Comparison of ENCODE assay signal across 22 cellular contexts in the genomic region with DNA sequence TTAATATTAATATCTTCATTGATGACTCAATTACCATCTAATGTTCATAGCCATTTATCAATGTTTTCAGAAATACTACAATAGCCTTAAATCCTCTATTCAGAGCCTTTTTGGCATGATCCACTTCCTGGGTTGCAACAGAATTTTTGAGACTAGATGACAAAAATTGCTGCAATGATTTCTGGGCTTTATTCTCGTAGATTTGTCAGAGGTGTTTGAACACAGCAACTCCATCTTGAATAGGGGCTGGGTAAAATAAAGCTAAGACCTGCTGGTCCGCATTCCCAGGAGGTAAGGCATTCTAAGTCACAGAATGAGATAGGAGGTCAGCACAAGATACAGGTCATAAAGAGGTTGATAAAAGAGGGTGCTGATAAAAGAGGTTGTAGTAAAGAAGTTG.
DNase-seq lines count a peak whose midpoint lies in the region; ATAC-seq and TF ChIP-seq lines count a peak whose summit lies in the region.
"Had no signal": no experiment of that assay in that cellular context is flagged by ENCODE, and none has a peak within 500 bp of the region (broad histone marks: within the 10 kb centered on the region; RNA-seq: fewer than 3 reads in every experiment).

No MANE protein-coding gene starts in this region.

- H4K20me1 ChIP-seq in Karpas-422 (ENCODE audit: insufficient read depth, low read depth, low read length) (no peaks in the 10 kb centered on the region), mammary epithelial cell (ENCODE audit: insufficient read depth, low read length) (no peaks in the 10 kb centered on the region)
- H4K20me1 ChIP-seq: BLaER1 treated with 17β-estradiol and CSF1 and Interleukin-3, amounts not matched to agents 10 nM and 100 nM had no signal

- in situ Hi-C loops in mammary epithelial cell (cut with MboI; ENCODE audit: low sequenced_read_pairs in 2 of 2) = no loop called here

- H3K79me2 ChIP-seq in Karpas-422 (ENCODE audit: low read length) (no peaks in the 10 kb centered on the region), mammary epithelial cell (ENCODE audit: insufficient read depth, low read length) (no peaks in the 10 kb centered on the region), mesendoderm (ENCODE audit: control insufficient read depth, insufficient read depth, low read length) (no peaks in the 10 kb centered on the region)

- CTCF ChIA-PET in mammary epithelial cell (lab: Charles Lee; ENCODE audit: low non-redundant PET) = no interaction called here

- H3K27me3 ChIP-seq in Karpas-422 (ENCODE audit: low read length) (no peaks in the 10 kb centered on the region), mammary epithelial cell (ENCODE audit: insufficient read depth, low read length) (no peaks in the 10 kb centered on the region), mesendoderm (ENCODE audit: insufficient read depth, low read length, poor library complexity) (no peaks in the 10 kb centered on the region), right lobe of liver (no peaks in the 10 kb centered on the region)
- H3K27me3 ChIP-seq: BE2C; BLaER1 treated with 17β-estradiol and CSF1 and Interleukin-3, amounts not matched to agents 10 nM and 100 nM had no signal

- H3K9me3 ChIP-seq in Karpas-422 (ENCODE audit: low read length) = no peaks in the 10 kb centered on the region
- no peaks in the 10 kb centered on the region for H3K9me3 ChIP-seq in mammary epithelial cell (replicated peaks; ENCODE audit: insufficient read depth, low read length)
- H3K9me3 ChIP-seq in right lobe of liver = no peaks in the 10 kb centered on the region
- H3K9me3 ChIP-seq: A549, BE2C had no signal

- H3K4me3 ChIP-seq in Karpas-422 (ENCODE audit: low read length) (no peak overlapping the region), mammary epithelial cell (replicated peaks in 1 of 3; ENCODE audit: insufficient read depth in 1 of 3, low read depth in 2 of 3, low read length in 3 of 3) (no peak overlapping the region), fibroblast of pulmonary artery (replicated peaks; ENCODE audit: low read depth, low read length) (no peak overlapping the region), mesendoderm (ENCODE audit: low read length) (no peak overlapping the region), right lobe of liver (no peak overlapping the region)
- H3K4me3 ChIP-seq: A549; BLaER1 treated with 17β-estradiol and CSF1 and Interleukin-3, amounts not matched to agents 10 nM and 100 nM had no signal

- intact Hi-C loops in mammary epithelial cell (cut with micrococcal nuclease) (no loop called here), right lobe of liver (cut with DNase I) (no loop called here)

- 100% methylated on average over 2 of the region's 2 CpGs for WGBS in mammary epithelial cell (ENCODE audit: low coverage, missing lambda C conversion rate)
- no CpG with 5 or more reads among the region's 2 CpGs for WGBS in mesendoderm (ENCODE audit: extremely low coverage, insufficient coverage, low lambda C conversion rate)
- WGBS in right lobe of liver (ENCODE audit: insufficient coverage, low coverage, low lambda C conversion rate, missing lambda C conversion rate) = 74% methylated on average over 2 of the region's 2 CpGs

- no peak for TF ChIP-seq POLR2A in right lobe of liver (IDR thresholded peaks at IDR 0.05)

- no peak for ATAC-seq in right lobe of liver
- ATAC-seq: A549 had no signal

- H3K36me3 ChIP-seq in Karpas-422 (ENCODE audit: insufficient read depth, low read length) (no peaks in the 10 kb centered on the region), mammary epithelial cell (ENCODE audit: insufficient read depth, low read length) (no peaks in the 10 kb centered on the region), mesendoderm (ENCODE audit: control insufficient read depth, insufficient read depth, low read length) (no peaks in the 10 kb centered on the region), right lobe of liver (no peaks in the 10 kb centered on the region)
- H3K36me3 ChIP-seq: BE2C; BLaER1 treated with 17β-estradiol and CSF1 and Interleukin-3, amounts not matched to agents 10 nM and 100 nM had no signal

- DNase-seq in Karpas-422 (no peak), mammary epithelial cell (no peak), fibroblast of pulmonary artery (ENCODE audit: low read depth) (peak; percentile 50), mesendoderm (peak; percentile 37), right lobe of liver (no peak), DMS79 (lab: John Stamatoyannopoulos, UW) (no peak)
- no peak for DNase-seq in activated T-cell treated with anti-CD3 and anti-CD28 coated beads, Interleukin-2, amount 50 U/mL, for 1 hour
- no peak for DNase-seq in NK-92 treated with Interleukin-12 subunit alpha and Interleukin-12 subunit beta, amount 100 ng/mL, for 24 hours (lab: John Stamatoyannopoulos, UW)
- DNase-seq: 8988T; ACHN; AML-193; BE2C; CD4-positive, alpha-beta T cell; CD8-positive, alpha-beta memory T cell; DMS 273 treated with DMSO at 0.1 percent for 48 hours; DMS79 treated with DMSO at 0.1 percent for 48 hours; GF-D8; GOT3; H7; HCEC 1CT had no signal

- no peak for TF ChIP-seq CTCF in mammary epithelial cell (conservative IDR thresholded peaks at IDR 0.05 in 1 of 2, IDR thresholded peaks at IDR 0.05 in 1 of 2; ENCODE audit: extremely low read depth in 1 of 2, insufficient read depth in 1 of 2, low read depth in 1 of 2, low read length in 2 of 2)
- TF ChIP-seq CTCF in fibroblast of pulmonary artery (IDR thresholded peaks at IDR 0.05; ENCODE audit: low read length, missing control alignments) = no peak
- TF ChIP-seq CTCF in right lobe of liver (IDR thresholded peaks at IDR 0.05) = no peak

- H3K4me2 ChIP-seq in Karpas-422 (ENCODE audit: low read depth, low read length, poor library complexity, severe bottlenecking) (no peak overlapping the region), mammary epithelial cell (ENCODE audit: insufficient read depth, low read depth, low read length) (peak overlapping the region; percentile 61), mesendoderm (ENCODE audit: low read length) (no peak overlapping the region)
- H3K4me2 ChIP-seq: BLaER1 treated with 17β-estradiol and CSF1 and Interleukin-3, amounts not matched to agents 10 nM and 100 nM had no signal

- H3K9ac ChIP-seq in Karpas-422 (ENCODE audit: low read length) (no peak overlapping the region), mammary epithelial cell (ENCODE audit: insufficient read depth, low read length) (no peak overlapping the region), mesendoderm (ENCODE audit: low read length) (no peak overlapping the region)
- H3K9ac ChIP-seq: BLaER1 treated with 17β-estradiol and CSF1 and Interleukin-3, amounts not matched to agents 10 nM and 100 nM had no signal

- H3K56ac ChIP-seq in mesendoderm (ENCODE audit: low read length) = no peak overlapping the region

- H3K9me2 ChIP-seq in Karpas-422 (replicated peaks; ENCODE audit: insufficient read depth, low read length) = no peaks in the 10 kb centered on the region

- BruUV-seq in mammary epithelial cell (replicated peaks; lab: Mats Ljungman, UMichigan) = no TSS peak

- H3K23ac ChIP-seq in mesendoderm (ENCODE audit: low read length) = no peak overlapping the region

- H2BK5ac ChIP-seq in mesendoderm (ENCODE audit: low read length) = no peak overlapping the region

- peak overlapping the region; percentile 56; the same call in 1 of the 2 replicates for H2AFZ ChIP-seq in Karpas-422 (ENCODE audit: low read length)
- H2AFZ ChIP-seq in mammary epithelial cell (ENCODE audit: low read depth, low read length) = peak overlapping the region; percentile 75

- no peaks in the 10 kb centered on the region for H3K79me1 ChIP-seq in mesendoderm (ENCODE audit: low read length)

- H3K4ac ChIP-seq in mesendoderm (ENCODE audit: low read depth, low read length) = no peak overlapping the region

- H4K5ac ChIP-seq in mesendoderm (ENCODE audit: low read length) = no peak overlapping the region

- H3K4me1 ChIP-seq in Karpas-422 (ENCODE audit: low read length) (peaks cover 23% of the 10 kb centered on the region), mammary epithelial cell (ENCODE audit: insufficient read depth, low read length) (peaks cover 11% of the 10 kb centered on the region), mesendoderm (ENCODE audit: control insufficient read depth, low read depth, low read length) (peaks cover 6% of the 10 kb centered on the region), right lobe of liver (no peaks in the 10 kb centered on the region)
- H3K4me1 ChIP-seq: A549, BE2C had no signal

- H2BK120ac ChIP-seq in mesendoderm (ENCODE audit: low read depth, low read length) = no peak overlapping the region

- no peak overlapping the region for H2AK5ac ChIP-seq in mesendoderm (ENCODE audit: low read length)

- H3K27ac ChIP-seq in Karpas-422 (ENCODE audit: low read length) (no peak overlapping the region), mammary epithelial cell (ENCODE audit: insufficient read depth, low read depth, low read length) (no peak overlapping the region), mesendoderm (ENCODE audit: low read depth, low read length) (no peak overlapping the region), right lobe of liver (no peak overlapping the region)
- H3K27ac ChIP-seq: A549; BLaER1 treated with 17β-estradiol and CSF1 and Interleukin-3, amounts not matched to agents 10 nM and 100 nM had no signal

- peak overlapping the region; percentile 6 for H3K18ac ChIP-seq in mesendoderm (ENCODE audit: low read length)

- no peak overlapping the region for H2BK15ac ChIP-seq in mesendoderm (replicated peaks; ENCODE audit: low read depth)

- no peak overlapping the region for H4K8ac ChIP-seq in mesendoderm (ENCODE audit: low read depth, low read length)

- dilution Hi-C loops in mammary epithelial cell (cut with HindIII; ENCODE audit: low sequenced_read_pairs) = no loop called here

Comparison
In these comparisons a context has a peak if more than half of its experiments do, and no peak if none do; other contexts are left out.
1. DNase-seq: peak in fibroblast of pulmonary artery (single experiment) and mesendoderm (single experiment); none in Karpas-422 (single experiment), mammary epithelial cell (single experiment), activated T-cell treated with anti-CD3 and anti-CD28 coated beads, Interleukin-2, amount 50 U/mL, for 1 hour (single experiment), NK-92 treated with Interleukin-12 subunit alpha and Interleukin-12 subunit beta, amount 100 ng/mL, for 24 hours (single experiment), right lobe of liver (0 of 3) and DMS79 (single experiment).